In the genomic region with DNA sequence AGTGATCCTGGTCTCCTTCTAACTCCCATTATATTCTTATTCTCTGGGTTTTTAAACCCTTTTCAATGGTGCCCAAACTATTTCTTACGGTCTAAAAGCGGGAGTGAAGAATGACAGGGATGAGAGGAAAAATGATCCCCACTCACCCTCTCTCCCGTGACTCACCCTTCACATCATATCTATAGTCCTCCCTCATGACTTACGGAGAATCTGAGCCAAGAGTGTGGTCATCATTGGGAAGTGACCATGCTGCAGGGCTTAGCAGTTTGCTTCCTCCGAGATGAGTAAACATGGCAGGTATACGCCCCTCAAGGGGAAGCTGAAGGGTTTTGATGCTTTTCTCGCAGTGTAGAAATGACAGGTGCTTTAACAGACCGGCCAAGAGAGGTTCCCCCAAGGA, we compare ENCODE assay signal across 1 cellular context.
TF ChIP-seq lines count a peak whose summit lies in the region.

No MANE protein-coding gene starts in this region.

TF ChIP-seq in SK-N-SH, 30 proteins besides CTCF, POLR2A, EP300 and RAD21 (continued from another document):
- TF ChIP-seq, protein P1, sequence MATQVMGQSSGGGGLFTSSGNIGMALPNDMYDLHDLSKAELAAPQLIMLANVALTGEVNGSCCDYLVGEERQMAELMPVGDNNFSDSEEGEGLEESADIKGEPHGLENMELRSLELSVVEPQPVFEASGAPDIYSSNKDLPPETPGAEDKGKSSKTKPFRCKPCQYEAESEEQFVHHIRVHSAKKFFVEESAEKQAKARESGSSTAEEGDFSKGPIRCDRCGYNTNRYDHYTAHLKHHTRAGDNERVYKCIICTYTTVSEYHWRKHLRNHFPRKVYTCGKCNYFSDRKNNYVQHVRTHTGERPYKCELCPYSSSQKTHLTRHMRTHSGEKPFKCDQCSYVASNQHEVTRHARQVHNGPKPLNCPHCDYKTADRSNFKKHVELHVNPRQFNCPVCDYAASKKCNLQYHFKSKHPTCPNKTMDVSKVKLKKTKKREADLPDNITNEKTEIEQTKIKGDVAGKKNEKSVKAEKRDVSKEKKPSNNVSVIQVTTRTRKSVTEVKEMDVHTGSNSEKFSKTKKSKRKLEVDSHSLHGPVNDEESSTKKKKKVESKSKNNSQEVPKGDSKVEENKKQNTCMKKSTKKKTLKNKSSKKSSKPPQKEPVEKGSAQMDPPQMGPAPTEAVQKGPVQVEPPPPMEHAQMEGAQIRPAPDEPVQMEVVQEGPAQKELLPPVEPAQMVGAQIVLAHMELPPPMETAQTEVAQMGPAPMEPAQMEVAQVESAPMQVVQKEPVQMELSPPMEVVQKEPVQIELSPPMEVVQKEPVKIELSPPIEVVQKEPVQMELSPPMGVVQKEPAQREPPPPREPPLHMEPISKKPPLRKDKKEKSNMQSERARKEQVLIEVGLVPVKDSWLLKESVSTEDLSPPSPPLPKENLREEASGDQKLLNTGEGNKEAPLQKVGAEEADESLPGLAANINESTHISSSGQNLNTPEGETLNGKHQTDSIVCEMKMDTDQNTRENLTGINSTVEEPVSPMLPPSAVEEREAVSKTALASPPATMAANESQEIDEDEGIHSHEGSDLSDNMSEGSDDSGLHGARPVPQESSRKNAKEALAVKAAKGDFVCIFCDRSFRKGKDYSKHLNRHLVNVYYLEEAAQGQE (IDR thresholded peaks at IDR 0.05; ENCODE audit: low read depth, low read length), result no peak
- TF ChIP-seq MEF2A (IDR thresholded peaks at IDR 0.05; ENCODE audit: borderline replicate concordance, low read depth) (no peak), TAF1 (IDR thresholded peaks at IDR 0.05; ENCODE audit: borderline replicate concordance, low read depth, low read length) (no peak), TCF12 (IDR thresholded peaks at IDR 0.05) (peak; percentile 73), EZH2phosphoT487 (IDR thresholded peaks at IDR 0.05; ENCODE audit: borderline replicate concordance, low read depth) (no peak), FOXJ3 (CRISPR knock-in tag; IDR thresholded peaks at IDR 0.05) (no peak), POLR2AphosphoS5 (IDR thresholded peaks at IDR 0.05; ENCODE audit: low read depth, low read length) (no peak), ELF1 (IDR thresholded peaks at IDR 0.05) (no peak), NFIC (IDR thresholded peaks at IDR 0.05; ENCODE audit: borderline replicate concordance) (peak; percentile 93), GABPA (IDR thresholded peaks at IDR 0.05; ENCODE audit: low read depth) (no peak), MXI1 (IDR thresholded peaks at IDR 0.05; ENCODE audit: low read depth, low read length) (no peak), FOXM1 (IDR thresholded peaks at IDR 0.05; ENCODE audit: low read depth) (no peak), GATA2 (CRISPR knock-in tag; IDR thresholded peaks at IDR 0.05) (no peak), SMC3 (IDR thresholded peaks at IDR 0.05; ENCODE audit: low read depth, low read length) (no peak), RFX5 (IDR thresholded peaks at IDR 0.05; ENCODE audit: low read length) (no peak), JUND (IDR thresholded peaks at IDR 0.05) (peak; percentile 92), RXRA (IDR thresholded peaks at IDR 0.05; ENCODE audit: borderline replicate concordance, low read depth) (peak; percentile 35; the same call in 1 of the 2 replicates)
- TF ChIP-seq, protein P2, sequence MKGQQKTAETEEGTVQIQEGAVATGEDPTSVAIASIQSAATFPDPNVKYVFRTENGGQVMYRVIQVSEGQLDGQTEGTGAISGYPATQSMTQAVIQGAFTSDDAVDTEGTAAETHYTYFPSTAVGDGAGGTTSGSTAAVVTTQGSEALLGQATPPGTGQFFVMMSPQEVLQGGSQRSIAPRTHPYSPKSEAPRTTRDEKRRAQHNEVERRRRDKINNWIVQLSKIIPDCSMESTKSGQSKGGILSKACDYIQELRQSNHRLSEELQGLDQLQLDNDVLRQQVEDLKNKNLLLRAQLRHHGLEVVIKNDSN (IDR thresholded peaks at IDR 0.05; ENCODE audit: borderline replicate concordance, low read depth), result no peak
- TF ChIP-seq, protein P3, sequence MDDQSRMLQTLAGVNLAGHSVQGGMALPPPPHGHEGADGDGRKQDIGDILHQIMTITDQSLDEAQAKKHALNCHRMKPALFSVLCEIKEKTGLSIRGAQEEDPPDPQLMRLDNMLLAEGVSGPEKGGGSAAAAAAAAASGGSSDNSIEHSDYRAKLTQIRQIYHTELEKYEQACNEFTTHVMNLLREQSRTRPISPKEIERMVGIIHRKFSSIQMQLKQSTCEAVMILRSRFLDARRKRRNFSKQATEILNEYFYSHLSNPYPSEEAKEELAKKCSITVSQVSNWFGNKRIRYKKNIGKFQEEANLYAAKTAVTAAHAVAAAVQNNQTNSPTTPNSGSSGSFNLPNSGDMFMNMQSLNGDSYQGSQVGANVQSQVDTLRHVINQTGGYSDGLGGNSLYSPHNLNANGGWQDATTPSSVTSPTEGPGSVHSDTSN (IDR thresholded peaks at IDR 0.05), result peak; percentile 92
- TF ChIP-seq, protein P4, sequence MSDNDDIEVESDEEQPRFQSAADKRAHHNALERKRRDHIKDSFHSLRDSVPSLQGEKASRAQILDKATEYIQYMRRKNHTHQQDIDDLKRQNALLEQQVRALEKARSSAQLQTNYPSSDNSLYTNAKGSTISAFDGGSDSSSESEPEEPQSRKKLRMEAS (IDR thresholded peaks at IDR 0.05; ENCODE audit: low read depth), result peak; percentile 78; the same call in 1 of the 2 replicates
- TF ChIP-seq, protein P5, sequence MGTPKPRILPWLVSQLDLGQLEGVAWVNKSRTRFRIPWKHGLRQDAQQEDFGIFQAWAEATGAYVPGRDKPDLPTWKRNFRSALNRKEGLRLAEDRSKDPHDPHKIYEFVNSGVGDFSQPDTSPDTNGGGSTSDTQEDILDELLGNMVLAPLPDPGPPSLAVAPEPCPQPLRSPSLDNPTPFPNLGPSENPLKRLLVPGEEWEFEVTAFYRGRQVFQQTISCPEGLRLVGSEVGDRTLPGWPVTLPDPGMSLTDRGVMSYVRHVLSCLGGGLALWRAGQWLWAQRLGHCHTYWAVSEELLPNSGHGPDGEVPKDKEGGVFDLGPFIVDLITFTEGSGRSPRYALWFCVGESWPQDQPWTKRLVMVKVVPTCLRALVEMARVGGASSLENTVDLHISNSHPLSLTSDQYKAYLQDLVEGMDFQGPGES (IDR thresholded peaks at IDR 0.05; ENCODE audit: low read depth, low read length), result no peak
